In the genomic region with DNA sequence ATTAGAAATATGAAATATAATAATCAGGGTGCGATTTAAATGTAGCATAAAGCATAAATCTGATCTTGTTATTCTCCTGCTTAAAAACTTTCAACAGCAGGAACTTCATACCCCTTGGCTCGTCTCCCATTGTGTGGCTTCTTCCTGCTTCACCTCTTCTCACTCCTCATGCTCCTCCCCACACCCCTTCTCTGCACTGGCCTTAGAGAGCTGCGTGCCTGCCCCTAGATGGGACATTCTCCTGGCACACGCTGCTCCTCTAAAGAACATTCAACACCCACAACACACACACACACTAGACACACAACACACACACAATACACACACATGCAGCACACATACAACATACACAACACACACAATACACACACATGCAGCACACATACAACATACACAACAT, we compare ENCODE assay signal across 19 cellular contexts.
DNase-seq lines count a peak whose midpoint lies in the region; ATAC-seq, FAIRE-seq and TF ChIP-seq lines count a peak whose summit lies in the region.
"Had no signal": no experiment of that assay in that cellular context is flagged by ENCODE, and none has a peak within 500 bp of the region (broad histone marks: within the 10 kb centered on the region; RNA-seq: fewer than 3 reads in every experiment).

No MANE protein-coding gene starts in this region.

- 78% methylated on average over 4 of the region's 4 CpGs; no CpG with 5 or more reads in 1 of the 2 experiments for WGBS in H1 (ENCODE audit: extremely low coverage in 1 of 2, insufficient coverage in 1 of 2, insufficient read length in 1 of 2, insufficient replicate concordance in 2 of 2, low coverage in 1 of 2, low lambda C conversion rate in 2 of 2, missing lambda C conversion rate in 1 of 2), 2 experiments

- no peaks in the 10 kb centered on the region; a peak in 1 of 7 replicates for H3K27me3 ChIP-seq in H1 (replicated peaks in 1 of 4; ENCODE audit: control insufficient read depth in 3 of 4, extremely low read depth in 1 of 4, insufficient read depth in 3 of 4, low read length in 3 of 4)
- H3K27me3 ChIP-seq: brain microvascular endothelial cell had no signal

- H3K79me2 ChIP-seq in H1 (ENCODE audit: control insufficient read depth in 1 of 2, insufficient read depth in 2 of 2, low read length in 2 of 2), result no peaks in the 10 kb centered on the region

- POLR2A ChIA-PET in H1 (lab: Charles Lee; ENCODE audit: partially characterized antibody), result no interaction called here

- no peak overlapping the region for H2BK5ac ChIP-seq in H1 (ENCODE audit: low read depth, low read length)

- no peak overlapping the region for H3K18ac ChIP-seq in H1 (ENCODE audit: extremely low read depth, low read length)

- TF ChIP-seq RAD21 in H1 (IDR thresholded peaks at IDR 0.05 in 1 of 2, conservative IDR thresholded peaks at IDR 0.05 in 1 of 2; ENCODE audit: low read depth in 2 of 2, low read length in 2 of 2), result no peak

- no peak overlapping the region for H3K4me3 ChIP-seq in H1 (ENCODE audit: extremely low read depth in 1 of 4, insufficient read depth in 2 of 4, low read depth in 3 of 4, low read length in 4 of 4)
- H3K4me3 ChIP-seq: lung had no signal

- no peak overlapping the region for H2BK120ac ChIP-seq in H1 (replicated peaks; ENCODE audit: low read depth, low read length)

- no peaks in the 10 kb centered on the region for H3K36me3 ChIP-seq in H1 (ENCODE audit: control insufficient read depth in 2 of 4, insufficient read depth in 4 of 4, low read length in 3 of 4)
- H3K36me3 ChIP-seq: brain microvascular endothelial cell had no signal

- TF ChIP-seq POLR2A in H1 (IDR thresholded peaks at IDR 0.05; ENCODE audit: control extremely low read depth in 1 of 2, low read depth in 2 of 2, low read length in 2 of 2), result no peak

- no peaks in the 10 kb centered on the region for H3K9me3 ChIP-seq in H1 (ENCODE audit: insufficient read depth in 2 of 2, low read depth in 1 of 2, low read length in 1 of 2)

- H4K91ac ChIP-seq in H1 (replicated peaks; ENCODE audit: insufficient read length, low read length), result peak overlapping the region; percentile 47

- peak overlapping the region; percentile 95 for H3K56ac ChIP-seq in H1 (replicated peaks; ENCODE audit: insufficient read length, low read depth, low read length)

- CTCF ChIA-PET in H1 (lab: Charles Lee; ENCODE audit: partially characterized antibody), result no interaction called here

- no peak overlapping the region for H2BK15ac ChIP-seq in H1 (ENCODE audit: low read length)

- no peak overlapping the region for H3K4ac ChIP-seq in H1 (replicated peaks; ENCODE audit: insufficient read length, low read depth, low read length)

- no peak overlapping the region for H3K4me3 Mint-ChIP-seq in activated T-cell treated with anti-CD3 and anti-CD28 coated beads, Interleukin-2, amount 50 U/mL, for 24 hours
- H3K4me3 Mint-ChIP-seq: activated CD8-positive, alpha-beta memory T cell treated with anti-CD3 and anti-CD28 coated beads, Interleukin-2, amount 10 ng/mL, durations not matched to agents 7 days and 5 days; activated naive CD4-positive, alpha-beta T cell treated with anti-CD3 and anti-CD28 coated beads for 36 hours; CD8-positive, alpha-beta T cell; stimulated activated memory B cell treated with anti-CD40 and anti-IgM and Interleukin-4, amounts not matched to agents 10 μg/mL and 1 μg/mL and 100 μg/mL, for 72 hours; type B pancreatic cell had no signal

- H3K4me2 ChIP-seq in H1 (ENCODE audit: insufficient read depth in 1 of 2, low read depth in 2 of 2, low read length in 2 of 2), result 0 out of 4 replicates have a peak overlapping the region, but pooled peaks of 1 of the 2 experiments have one; percentile 3

- no peak overlapping the region for H3K23ac ChIP-seq in H1 (ENCODE audit: insufficient read length)

- no peaks in the 10 kb centered on the region for H3K9me3 Mint-ChIP-seq in activated T-cell treated with anti-CD3 and anti-CD28 coated beads, Interleukin-2, amount 50 U/mL, for 24 hours
- H3K9me3 Mint-ChIP-seq: activated naive CD4-positive, alpha-beta T cell treated with anti-CD3 and anti-CD28 coated beads for 36 hours; CD8-positive, alpha-beta T cell; stimulated activated memory B cell treated with anti-CD40 and anti-IgM and Interleukin-4, amounts not matched to agents 10 μg/mL and 1 μg/mL and 100 μg/mL, for 72 hours; type B pancreatic cell had no signal

- no peak for TF ChIP-seq CTCF in H1 (IDR thresholded peaks at IDR 0.05; ENCODE audit: control extremely low read depth in 1 of 3, insufficient read depth in 1 of 3, low read depth in 1 of 3, low read length in 3 of 3)

- no peak for ATAC-seq in GM18502 (IDR thresholded peaks at IDR 0.05; ENCODE audit: poor library complexity, unreplicated experiment)
- ATAC-seq: activated CD8-positive, alpha-beta memory T cell treated with anti-CD3 and anti-CD28 coated beads, Interleukin-2, amount 10 ng/mL, durations not matched to agents 7 days and 5 days; CD8-positive, alpha-beta T cell; stimulated activated memory B cell treated with anti-CD40 and anti-IgM and Interleukin-4, amounts not matched to agents 10 μg/mL and 1 μg/mL and 100 μg/mL, for 72 hours had no signal

- peaks cover 4% of the 10 kb centered on the region; the same call in 1 of the 2 replicates for H3K23me2 ChIP-seq in H1 (ENCODE audit: low read depth, low read length)

- H3K4me1 ChIP-seq in H1 (replicated peaks in 1 of 4; ENCODE audit: control insufficient read depth in 3 of 4, insufficient read depth in 4 of 4, low read length in 3 of 4), result peaks cover 2 to 9% (median 7%) of the 10 kb centered on the region in 4 experiments; a peak in 6 of 7 replicates

- no peak overlapping the region for H3K27ac Mint-ChIP-seq in activated T-cell treated with anti-CD3 and anti-CD28 coated beads, Interleukin-2, amount 50 U/mL, for 24 hours
- H3K27ac Mint-ChIP-seq: activated CD8-positive, alpha-beta memory T cell treated with anti-CD3 and anti-CD28 coated beads, Interleukin-2, amount 10 ng/mL, durations not matched to agents 7 days and 5 days; activated naive CD4-positive, alpha-beta T cell treated with anti-CD3 and anti-CD28 coated beads for 36 hours; CD8-positive, alpha-beta T cell; stimulated activated memory B cell treated with anti-CD40 and anti-IgM and Interleukin-4, amounts not matched to agents 10 μg/mL and 1 μg/mL and 100 μg/mL, for 72 hours had no signal

- in situ Hi-C loops in ACHN (cut with HindIII; ENCODE audit: low pct_ligation_motif_present, low pct_unique_long_range_greater_than_20kb, low sequenced_read_pairs), result no loop called here

- H3K79me1 ChIP-seq in H1 (ENCODE audit: low read depth, low read length), result no peaks in the 10 kb centered on the region

- H4K20me1 ChIP-seq in H1 (replicated peaks in 1 of 2; ENCODE audit: control insufficient read depth in 1 of 2, insufficient read depth in 2 of 2, low read length in 2 of 2), result no peaks in the 10 kb centered on the region

- FAIRE-seq in HTR-8/SVneo (lab: Jason Lieb, UNC), result peak; percentile 33
- no peak for FAIRE-seq in H1 (lab: Jason Lieb, UNC)

- peaks cover 7% of the 10 kb centered on the region for H3K36me3 Mint-ChIP-seq in activated T-cell treated with anti-CD3 and anti-CD28 coated beads, Interleukin-2, amount 50 U/mL, for 24 hours (ENCODE audit: low read depth)

- H2BK20ac ChIP-seq in H1 (ENCODE audit: low read length), result peak overlapping the region; percentile 51; the same call in 1 of the 2 replicates

- no peaks in the 10 kb centered on the region for H3K27me3 Mint-ChIP-seq in activated T-cell treated with anti-CD3 and anti-CD28 coated beads, Interleukin-2, amount 50 U/mL, for 24 hours
- H3K27me3 Mint-ChIP-seq: activated CD8-positive, alpha-beta memory T cell treated with anti-CD3 and anti-CD28 coated beads, Interleukin-2, amount 10 ng/mL, durations not matched to agents 7 days and 5 days; stimulated activated memory B cell treated with anti-CD40 and anti-IgM and Interleukin-4, amounts not matched to agents 10 μg/mL and 1 μg/mL and 100 μg/mL, for 72 hours; type B pancreatic cell had no signal

- no peak overlapping the region for H4K5ac ChIP-seq in H1 (ENCODE audit: insufficient read length, low read depth, low read length)

- no peak overlapping the region for H3K14ac ChIP-seq in H1 (ENCODE audit: insufficient read length)

- peak overlapping the region; percentile 88; the same call in 1 of the 2 replicates for H2AK5ac ChIP-seq in H1 (ENCODE audit: low read depth, low read length)

- no peak overlapping the region for H4K8ac ChIP-seq in H1 (ENCODE audit: extremely low read depth, insufficient read depth, low read length)

- DNase-seq in ACHN (peak; percentile 22), HTR-8/SVneo (ENCODE audit: insufficient read length, low spot score) (no peak), H1 (ENCODE audit: low read depth in 1 of 2, low spot score in 2 of 2) (no peak), lung microvascular endothelial cell (ENCODE audit: low read depth in 2 of 2) (peak; percentile 56 to 57), GDM1 (lab: John Stamatoyannopoulos, UW) (no peak), amygdala (lab: John Stamatoyannopoulos, UW) (no peak)
- DNase-seq in activated T-cell treated with anti-CD3 and anti-CD28 coated beads, Interleukin-2, amount 50 U/mL, for 24 hours, result no peak
- DNase-seq: activated CD4-positive, CD25-positive, alpha-beta regulatory T cell treated with anti-CD3 and anti-CD28 coated beads, Interleukin-2, amount 50 U/mL, for 72 hours; activated CD8-positive, alpha-beta memory T cell treated with anti-CD3 and anti-CD28 coated beads, Interleukin-2, amount 10 ng/mL, durations not matched to agents 7 days and 5 days; activated naive CD4-positive, alpha-beta T cell treated with anti-CD3 and anti-CD28 coated beads for 36 hours; brain microvascular endothelial cell; CD8-positive, alpha-beta T cell; NCI-H1436; NCI-H2227 treated with DMSO at 0.1 percent for 48 hours; T-helper 2 cell had no signal

- H2BK12ac ChIP-seq in H1 (ENCODE audit: low read depth, low read length), result peak overlapping the region; percentile 88

- H2AFZ ChIP-seq in H1 (ENCODE audit: low read length), result no peak overlapping the region

- H3K27ac ChIP-seq in H1 (ENCODE audit: low read depth, low read length), result no peak overlapping the region
- H3K27ac ChIP-seq: brain microvascular endothelial cell had no signal

- no peak overlapping the region for H3K9ac ChIP-seq in H1 (replicated peaks in 1 of 4; ENCODE audit: extremely low read depth in 1 of 4, low read depth in 3 of 4, low read length in 3 of 4)

- peaks cover 14% of the 10 kb centered on the region for H3K4me1 Mint-ChIP-seq in activated T-cell treated with anti-CD3 and anti-CD28 coated beads, Interleukin-2, amount 50 U/mL, for 24 hours (ENCODE audit: low read depth)
- H3K4me1 Mint-ChIP-seq: activated CD8-positive, alpha-beta memory T cell treated with anti-CD3 and anti-CD28 coated beads, Interleukin-2, amount 10 ng/mL, durations not matched to agents 7 days and 5 days had no signal

- no peak for TF ChIP-seq EP300 in H1 (IDR thresholded peaks at IDR 0.05; ENCODE audit: borderline replicate concordance in 1 of 2, low read depth in 2 of 2, low read length in 2 of 2)

TF ChIP-seq in H1, 55 proteins besides CTCF, POLR2A, EP300 and RAD21 (continues in another document):
- TF ChIP-seq, protein P1, sequence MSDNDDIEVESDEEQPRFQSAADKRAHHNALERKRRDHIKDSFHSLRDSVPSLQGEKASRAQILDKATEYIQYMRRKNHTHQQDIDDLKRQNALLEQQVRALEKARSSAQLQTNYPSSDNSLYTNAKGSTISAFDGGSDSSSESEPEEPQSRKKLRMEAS (IDR thresholded peaks at IDR 0.05), result no peak
- TF ChIP-seq SP2 (IDR thresholded peaks at IDR 0.05; ENCODE audit: low read length) (no peak), TAF1 (IDR thresholded peaks at IDR 0.05; ENCODE audit: low read depth, low read length) (no peak)

Comparison
In these comparisons a context has a peak if more than half of its experiments do, and no peak if none do; other contexts are left out.
1. DNase-seq: peak in ACHN (single experiment) and lung microvascular endothelial cell (2 of 2); none in HTR-8/SVneo (single experiment), H1 (0 of 2), GDM1 (single experiment), activated T-cell treated with anti-CD3 and anti-CD28 coated beads, Interleukin-2, amount 50 U/mL, for 24 hours (single experiment) and amygdala (0 of 56).